In genomic region chr11:64360403-64360980, GRCh38 we compare ENCODE assay signal across 7 cellular contexts. TPM values are rescaled to one million over a fixed set of nuclear protein-coding genes. Genes with fewer than 3 reads are reported as not detected.
DNase-seq lines count a peak whose midpoint lies in the region; ATAC-seq and TF ChIP-seq lines count a peak whose summit lies in the region.

No MANE protein-coding gene starts in this region.

- no peaks in the 10 kb centered on the region for H3K9me3 ChIP-seq in SJCRH30 (replicated peaks)

- TF ChIP-seq CTCF in GM10266 (IDR thresholded peaks at IDR 0.05; ENCODE audit: control insufficient read depth, insufficient read depth, low read depth, missing control alignments) (no peak), choroid plexus epithelial cell (conservative IDR thresholded peaks at IDR 0.05; ENCODE audit: low read depth, low read length) (no peak)

- H3K27ac ChIP-seq in SJCRH30, result no peak overlapping the region

- peak; percentile 33 for DNase-seq in GM10266 (ENCODE audit: extremely low spot score)
- DNase-seq in NOMO-1 treated with DMSO at 0.1 percent for 48 hours (lab: John Stamatoyannopoulos, UW; ENCODE audit: unreplicated experiment), result peak; percentile 58
- DNase-seq in choroid plexus epithelial cell (ENCODE audit: low read depth), result no peak
- DNase-seq in skeletal muscle cell (ENCODE audit: low read depth), result no peak
- no peak for DNase-seq in SJCRH30
- DNase-seq in GM03348 (ENCODE audit: low spot score), result no peak

- H3K36me3 ChIP-seq in SJCRH30, result peaks cover 25% of the 10 kb centered on the region

- peak overlapping the region; percentile 92 for H3K4me3 ChIP-seq in choroid plexus epithelial cell (ENCODE audit: low read depth, low read length)
- H3K4me3 ChIP-seq in skeletal muscle cell (ENCODE audit: low read depth, low read length), result peak overlapping the region; percentile 77
- H3K4me3 ChIP-seq in SJCRH30, result no peak overlapping the region

- no peak for ATAC-seq in GM21619 (IDR thresholded peaks at IDR 0.05; ENCODE audit: unreplicated experiment)

- no peaks in the 10 kb centered on the region for H3K27me3 ChIP-seq in SJCRH30

- H3K4me1 ChIP-seq in SJCRH30, result peaks cover 10% of the 10 kb centered on the region; the same call in 1 of the 2 replicates

RNA-seq across cellular contexts. Expression of gene RPS6KA4, which starts 1.5 kb away (rescaled TPM):
- 15.4 and 18.6 TPM in 2 replicates for total RNA-seq in SJCRH30 (2014; rRNA removed; shearing (Covaris generic))

RNA-seq across cellular contexts. Expression of gene CCDC88B, which starts 20.5 kb away (rescaled TPM):
- total RNA-seq in SJCRH30 (2014; rRNA removed; shearing (Covaris generic)), result 0.59 and 0.96 TPM in 2 replicates

RNA-seq across cellular contexts. Expression of gene PRDX5, which starts 42.6 kb away (rescaled TPM):
- total RNA-seq in SJCRH30 (2014; rRNA removed; shearing (Covaris generic)), result 105 and 130 TPM in 2 replicates

RNA-seq across cellular contexts. Expression of gene TRMT112, which starts 43.1 kb away (rescaled TPM):
- total RNA-seq in SJCRH30 (2014; rRNA removed; shearing (Covaris generic)), result 185 and 215 TPM in 2 replicates

RNA-seq across cellular contexts. Expression of gene ESRRA, which starts 55.2 kb away (rescaled TPM):
- total RNA-seq in SJCRH30 (2014; rRNA removed; shearing (Covaris generic)), result 22.6 and 23.8 TPM in 2 replicates

Comparison
In these comparisons a context has a peak if more than half of its experiments do, and no peak if none do; other contexts are left out.
1. DNase-seq: peak in GM10266 (single experiment) and NOMO-1 treated with DMSO at 0.1 percent for 48 hours (single experiment); none in choroid plexus epithelial cell (single experiment), skeletal muscle cell (single experiment), SJCRH30 (0 of 2) and GM03348 (single experiment).